ENCODE assay signal across 18 cellular contexts in genomic region chrX:139936259-139936658, GRCh38. TPM values are rescaled to one million over a fixed set of nuclear protein-coding genes. Genes with fewer than 3 reads are reported as not detected.
DNase-seq lines count a peak whose midpoint lies in the region; ATAC-seq, FAIRE-seq and TF ChIP-seq lines count a peak whose summit lies in the region.
"Had no signal": no experiment of that assay in that cellular context is flagged by ENCODE, and none has a peak within 500 bp of the region (broad histone marks: within the 10 kb centered on the region; RNA-seq: fewer than 3 reads in every experiment).

No MANE protein-coding gene starts in this region.

- no peak for ATAC-seq in CD4-positive, alpha-beta T cell (ENCODE audit: poor library complexity)
- ATAC-seq in stimulated activated memory B cell treated with anti-CD40 and anti-IgM and Interleukin-4, amounts not matched to agents 10 μg/mL and 1 μg/mL and 100 μg/mL, for 72 hours = no peak
- ATAC-seq in left lobe of liver = no peak
- ATAC-seq: lower lobe of right lung; naive thymus-derived CD4-positive, alpha-beta T cell had no signal

- TF ChIP-seq CTCF in CD4-positive, alpha-beta T cell (IDR thresholded peaks at IDR 0.05) = no peak

- no peaks in the 10 kb centered on the region for H3K9me3 ChIP-seq in CD4-positive, alpha-beta T cell (ENCODE audit: control insufficient read depth, low read length)
- H3K9me3 ChIP-seq: lower lobe of right lung, SJCRH30 had no signal

- FAIRE-seq in GM18507 (lab: Jason Lieb, UNC) = peak; percentile 60
- FAIRE-seq: D721Med had no signal

- no peak overlapping the region for H3K27ac ChIP-seq in CD4-positive, alpha-beta T cell (ENCODE audit: low read depth, low read length)
- H3K27ac ChIP-seq: GM23248, lower lobe of right lung, SJCRH30 had no signal

- POLR2A ChIA-PET in CD4-positive, alpha-beta T cell (lab: Charles Lee) = no interaction called here

- no peaks in the 10 kb centered on the region for H3K27me3 Mint-ChIP-seq in CD4-positive, alpha-beta T cell
- no peaks in the 10 kb centered on the region for H3K27me3 Mint-ChIP-seq in stimulated activated memory B cell treated with anti-CD40 and anti-IgM and Interleukin-4, amounts not matched to agents 10 μg/mL and 1 μg/mL and 100 μg/mL, for 72 hours
- H3K27me3 Mint-ChIP-seq: activated CD4-positive, alpha-beta T cell treated with anti-CD3 and anti-CD28 coated beads, Interleukin-2, amount 10 ng/mL, durations not matched to agents 7 days and 5 days had no signal

- H3K9me3 Mint-ChIP-seq in CD4-positive, alpha-beta T cell = no peaks in the 10 kb centered on the region
- no peaks in the 10 kb centered on the region for H3K9me3 Mint-ChIP-seq in stimulated activated memory B cell treated with anti-CD40 and anti-IgM and Interleukin-4, amounts not matched to agents 10 μg/mL and 1 μg/mL and 100 μg/mL, for 72 hours
- H3K9me3 Mint-ChIP-seq: activated CD4-positive, alpha-beta T cell treated with anti-CD3 and anti-CD28 coated beads, Interleukin-2, amount 10 ng/mL, durations not matched to agents 7 days and 5 days had no signal

- no peak for DNase-seq in CD4-positive, alpha-beta T cell
- no peak for DNase-seq in GM18507 (ENCODE audit: extremely low spot score, insufficient read length, low read depth)
- DNase-seq in OCI-M1 (lab: John Stamatoyannopoulos, UW) = peak; percentile 28
- DNase-seq in germinal center (ENCODE audit: low spot score) = peak; percentile 6
- DNase-seq in stimulated activated CD4-positive, alpha-beta T cell treated with anti-CD3 and anti-CD28 coated beads, Interleukin-15, amount 100 ng/mL, for 24 hours = no peak
- no peak for DNase-seq in left lobe of liver (ENCODE audit: low spot score)
- no peak for DNase-seq in NCI-H1436 (lab: John Stamatoyannopoulos, UW)
- DNase-seq: activated CD4-positive, alpha-beta T cell treated with anti-CD3 and anti-CD28 coated beads, Interleukin-2, amount 10 ng/mL, durations not matched to agents 7 days and 5 days; activated T-cell treated with anti-CD3 and anti-CD28 coated beads, Interleukin-2, amount 50 U/mL, for 1 hour; GM23248; lower lobe of right lung; NCI-H1417; NK-92 treated with Interleukin-12 subunit alpha and Interleukin-12 subunit beta, amount 100 ng/mL, for 24 hours; SJCRH30 had no signal

- peaks cover 5% of the 10 kb centered on the region for H3K4me1 Mint-ChIP-seq in CD4-positive, alpha-beta T cell (ENCODE audit: low read depth)
- no peaks in the 10 kb centered on the region for H3K4me1 Mint-ChIP-seq in stimulated activated memory B cell treated with anti-CD40 and anti-IgM and Interleukin-4, amounts not matched to agents 10 μg/mL and 1 μg/mL and 100 μg/mL, for 72 hours

- no peaks in the 10 kb centered on the region for H3K27me3 ChIP-seq in CD4-positive, alpha-beta T cell (ENCODE audit: control insufficient read depth, insufficient read depth, low read length)
- H3K27me3 ChIP-seq: SJCRH30 had no signal

- peaks cover 10% of the 10 kb centered on the region for H3K36me3 Mint-ChIP-seq in CD4-positive, alpha-beta T cell (ENCODE audit: low read depth)
- no peaks in the 10 kb centered on the region for H3K36me3 Mint-ChIP-seq in stimulated activated memory B cell treated with anti-CD40 and anti-IgM and Interleukin-4, amounts not matched to agents 10 μg/mL and 1 μg/mL and 100 μg/mL, for 72 hours
- H3K36me3 Mint-ChIP-seq: activated naive CD8-positive, alpha-beta T cell; naive thymus-derived CD4-positive, alpha-beta T cell had no signal

- no peak overlapping the region for H3K27ac Mint-ChIP-seq in CD4-positive, alpha-beta T cell
- H3K27ac Mint-ChIP-seq in stimulated activated memory B cell treated with anti-CD40 and anti-IgM and Interleukin-4, amounts not matched to agents 10 μg/mL and 1 μg/mL and 100 μg/mL, for 72 hours = no peak overlapping the region
- H3K27ac Mint-ChIP-seq: activated CD4-positive, alpha-beta T cell treated with anti-CD3 and anti-CD28 coated beads, Interleukin-2, amount 10 ng/mL, durations not matched to agents 7 days and 5 days; activated naive CD8-positive, alpha-beta T cell; naive thymus-derived CD4-positive, alpha-beta T cell had no signal

- peak overlapping the region; percentile 30 for H3K4me3 Mint-ChIP-seq in CD4-positive, alpha-beta T cell
- no peak overlapping the region for H3K4me3 Mint-ChIP-seq in stimulated activated memory B cell treated with anti-CD40 and anti-IgM and Interleukin-4, amounts not matched to agents 10 μg/mL and 1 μg/mL and 100 μg/mL, for 72 hours
- H3K4me3 Mint-ChIP-seq: activated CD4-positive, alpha-beta T cell treated with anti-CD3 and anti-CD28 coated beads, Interleukin-2, amount 10 ng/mL, durations not matched to agents 7 days and 5 days; activated naive CD8-positive, alpha-beta T cell; naive thymus-derived CD4-positive, alpha-beta T cell had no signal

- CTCF ChIA-PET in CD4-positive, alpha-beta T cell (lab: Charles Lee) = no interaction called here

- intact Hi-C loops in CD4-positive, alpha-beta T cell (cut with DNase I, micrococcal nuclease) = loop anchor here in 1 of 2 experiments (10.0 kb wide), 1 partner anchor 121 kb away; no protein-coding TSS in a partner anchor

RNA-seq across cellular contexts. Expression of gene ATP11C, which starts 3.4 kb away (rescaled TPM):
- total RNA-seq in CD4-positive, alpha-beta T cell = 10 to 100 TPM; 15.2 to 18.2 TPM
- 29.3 TPM for total RNA-seq in left lobe of liver

RNA-seq across cellular contexts. Expression of gene CXorf66, which starts 29.1 kb away (rescaled TPM):
- not detected for total RNA-seq in CD4-positive, alpha-beta T cell
- not detected for total RNA-seq in left lobe of liver
- total RNA-seq: activated CD4-positive, alpha-beta T cell treated with anti-CD3 and anti-CD28 coated beads, Interleukin-2, amount 10 ng/mL, durations not matched to agents 7 days and 5 days; GM23248; lower lobe of right lung; naive thymus-derived CD4-positive, alpha-beta T cell; SJCRH30 had no signal

Comparison
In these comparisons a context has a peak if more than half of its experiments do, and no peak if none do; other contexts are left out.
1. DNase-seq: peak in OCI-M1 (single experiment) and germinal center (single experiment); none in CD4-positive, alpha-beta T cell (0 of 10), GM18507 (single experiment), stimulated activated CD4-positive, alpha-beta T cell treated with anti-CD3 and anti-CD28 coated beads, Interleukin-15, amount 100 ng/mL, for 24 hours (single experiment), left lobe of liver (single experiment) and NCI-H1436 (single experiment).